ENCODE assay signal across 1 cellular context in genomic region chr19:38004505-38005223, GRCh38.
A peak's percentile ranks its signal among the peaks of the same experiment; 100 is the strongest.
TF ChIP-seq lines count a peak whose summit lies in the region.

No MANE protein-coding gene starts in this region.

TF ChIP-seq in SK-N-SH, 30 proteins besides CTCF, POLR2A, EP300 and RAD21 (continued from another document):
- peak; percentile 69; the same call in 1 of the 2 replicates for TF ChIP-seq RFX5 (IDR thresholded peaks at IDR 0.05; ENCODE audit: low read length)
- 0 out of 2 replicates have a peak, but pooled peaks have one; percentile 11 for TF ChIP-seq FOSL2 (IDR thresholded peaks at IDR 0.05; ENCODE audit: borderline replicate concordance, low read depth)
- TF ChIP-seq RXRA (IDR thresholded peaks at IDR 0.05; ENCODE audit: borderline replicate concordance, low read depth): no peak
- TF ChIP-seq, protein P1, sequence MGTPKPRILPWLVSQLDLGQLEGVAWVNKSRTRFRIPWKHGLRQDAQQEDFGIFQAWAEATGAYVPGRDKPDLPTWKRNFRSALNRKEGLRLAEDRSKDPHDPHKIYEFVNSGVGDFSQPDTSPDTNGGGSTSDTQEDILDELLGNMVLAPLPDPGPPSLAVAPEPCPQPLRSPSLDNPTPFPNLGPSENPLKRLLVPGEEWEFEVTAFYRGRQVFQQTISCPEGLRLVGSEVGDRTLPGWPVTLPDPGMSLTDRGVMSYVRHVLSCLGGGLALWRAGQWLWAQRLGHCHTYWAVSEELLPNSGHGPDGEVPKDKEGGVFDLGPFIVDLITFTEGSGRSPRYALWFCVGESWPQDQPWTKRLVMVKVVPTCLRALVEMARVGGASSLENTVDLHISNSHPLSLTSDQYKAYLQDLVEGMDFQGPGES (IDR thresholded peaks at IDR 0.05; ENCODE audit: low read depth, low read length): peak; percentile 79
- peak; percentile 93 for TF ChIP-seq USF1 (IDR thresholded peaks at IDR 0.05; ENCODE audit: borderline replicate concordance, low read depth)
- TF ChIP-seq GATA2 (CRISPR knock-in tag; IDR thresholded peaks at IDR 0.05): no peak
- TF ChIP-seq CHD2 (IDR thresholded peaks at IDR 0.05; ENCODE audit: low read length, partially characterized antibody): peak; percentile 50
